1 cellular context compared by ENCODE assay signal in genomic region chr12:109888179-109889020, GRCh38.
A peak's percentile ranks its signal among the peaks of the same experiment; 100 is the strongest.
TF ChIP-seq lines count a peak whose summit lies in the region.

No MANE protein-coding gene starts in this region.

TF ChIP-seq in GM12878, 131 proteins besides CTCF, POLR2A, EP300 and RAD21 (continued from another document):
- TF ChIP-seq CREB1 (IDR thresholded peaks at IDR 0.05; ENCODE audit: low read depth) (0 out of 2 replicates have a peak, but pooled peaks have one; percentile 8), SPI1 (IDR thresholded peaks at IDR 0.05; ENCODE audit: borderline replicate concordance, insufficient read depth, low read depth, low read length) (peak; percentile 11; the same call in 1 of the 2 replicates), MLLT1 (IDR thresholded peaks at IDR 0.05) (no peak), KDM1A (IDR thresholded peaks at IDR 0.05; ENCODE audit: borderline replicate concordance) (no peak), ETV6 (conservative IDR thresholded peaks at IDR 0.05 in 1 of 2, IDR thresholded peaks at IDR 0.05 in 1 of 2; ENCODE audit: borderline replicate concordance in 1 of 2, low read depth in 1 of 2) (peak in 1 of 2 experiments; percentile 29; a peak in 1 of 4 replicates), SREBF1 (IDR thresholded peaks at IDR 0.05; ENCODE audit: low read length) (no peak), ZNF592 (IDR thresholded peaks at IDR 0.05) (no peak), FOXK2 (IDR thresholded peaks at IDR 0.05) (no peak)
